In the genomic region with DNA sequence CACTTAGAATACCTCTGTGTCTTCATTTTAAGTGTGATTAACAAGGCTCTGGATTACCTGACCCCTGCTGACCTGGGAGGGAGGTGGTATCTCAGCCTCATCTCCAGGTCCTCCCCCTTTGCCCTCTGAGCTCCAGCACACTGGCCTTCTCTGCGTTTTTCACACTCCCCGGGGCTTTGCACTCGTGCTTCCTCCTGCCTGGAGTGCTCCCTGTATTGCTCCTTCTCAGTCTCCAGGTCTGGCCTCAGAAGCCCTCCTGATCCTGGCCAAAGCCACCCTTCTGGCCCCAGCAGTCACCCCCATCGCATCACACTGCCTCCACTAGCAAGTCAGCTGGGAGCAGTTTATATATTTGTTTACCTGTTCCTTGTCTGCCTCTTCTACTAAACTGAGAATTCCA, we compare ENCODE assay signal across 35 cellular contexts. TPM values are rescaled to one million over a fixed set of nuclear protein-coding genes. Genes with fewer than 3 reads are reported as not detected.
"Had no signal": no experiment of that assay in that cellular context is flagged by ENCODE, and none has a peak within 500 bp of the region (broad histone marks: within the 10 kb centered on the region; RNA-seq: fewer than 3 reads in every experiment).

No MANE protein-coding gene starts in this region.

- DNase-seq: cortex of kidney; effector CD8-positive, alpha-beta T cell; effector memory CD8-positive, alpha-beta T cell; endodermal cell; erythroblast; esophagus squamous epithelium; foreskin fibroblast; foreskin melanocyte; gastrocnemius medialis; glutamatergic neuron; head of caudate nucleus; heart right ventricle; hippocampal formation; left cardiac atrium; left lung; left ventricle myocardium superior; lower lobe of right lung; mesenchymal stem cell; mucosa of descending colon; naive B cell; naive thymus-derived CD8-positive, alpha-beta T cell had no signal

- H3K27ac ChIP-seq: epithelial cell of prostate, esophagus squamous epithelium, gastrocnemius medialis, heart right ventricle, left lung, lower lobe of right lung had no signal

- FAIRE-seq: endometrium, islet of Langerhans, keratinocyte had no signal

- H3K9me3 Mint-ChIP-seq: dendritic cell treated with granulocyte-macrophage colony-stimulating factor and Interleukin-4, amounts not matched to agents 40 ng/mL and 50 ng/mL, for 4 days; effector memory CD8-positive, alpha-beta T cell; endodermal cell; mesothelial cell of epicardium; naive thymus-derived CD8-positive, alpha-beta T cell had no signal

- H3K36me3 ChIP-seq: esophagus squamous epithelium, gastrocnemius medialis, heart right ventricle, left lung, lower lobe of right lung had no signal

- H3K27ac Mint-ChIP-seq: dendritic cell treated with granulocyte-macrophage colony-stimulating factor and Interleukin-4, amounts not matched to agents 40 ng/mL and 50 ng/mL, for 4 days; endodermal cell; mesothelial cell of epicardium; naive B cell; naive thymus-derived CD8-positive, alpha-beta T cell had no signal

- H3K4me1 ChIP-seq: gastrocnemius medialis, lower lobe of right lung had no signal

- H3K4me3 ChIP-seq: esophagus squamous epithelium, gastrocnemius medialis, heart right ventricle, left lung, lower lobe of right lung, mucosa of descending colon had no signal

- H3K9me3 ChIP-seq: esophagus squamous epithelium, gastrocnemius medialis, heart right ventricle, left lung, lower lobe of right lung, mucosa of descending colon had no signal

- H3K4me3 Mint-ChIP-seq: dendritic cell treated with granulocyte-macrophage colony-stimulating factor and Interleukin-4, amounts not matched to agents 40 ng/mL and 50 ng/mL, for 4 days; effector memory CD8-positive, alpha-beta T cell; endodermal cell; mesothelial cell of epicardium; naive B cell; naive thymus-derived CD8-positive, alpha-beta T cell had no signal

- ATAC-seq: effector memory CD8-positive, alpha-beta T cell; esophagus mucosa; gastrocnemius medialis; heart right ventricle; left cardiac atrium; left lung; left ventricle myocardium superior; lower lobe of right lung; mucosa of descending colon; naive thymus-derived CD8-positive, alpha-beta T cell had no signal

- H3K36me3 Mint-ChIP-seq: mesothelial cell of epicardium; naive B cell; naive thymus-derived CD8-positive, alpha-beta T cell had no signal

RNA-seq across cellular contexts. Expression of a gene that starts 13.6 kb away (rescaled TPM):
- total RNA-seq: dermis microvascular lymphatic vessel endothelial cell; endodermal cell; esophagus mucosa; esophagus squamous epithelium; gastrocnemius medialis; glomerular endothelial cell; heart right ventricle; left cardiac atrium; left lung; left ventricle myocardium superior; lower leg skin; lower lobe of right lung; lung microvascular endothelial cell; mesenteric fat pad; mesothelial cell of epicardium; mucosa of descending colon; myocyte; naive thymus-derived CD8-positive, alpha-beta T cell had no signal
- polyA plus RNA-seq: heart right ventricle; keratinocyte; naive thymus-derived CD8-positive, alpha-beta T cell had no signal

RNA-seq across cellular contexts. Expression of a gene that starts 29.4 kb away (rescaled TPM):
- total RNA-seq: dermis microvascular lymphatic vessel endothelial cell; glomerular endothelial cell; kidney epithelial cell; lung microvascular endothelial cell; myocyte; naive thymus-derived CD8-positive, alpha-beta T cell had no signal
- polyA plus RNA-seq: naive thymus-derived CD8-positive, alpha-beta T cell had no signal
